1 cellular context compared by ENCODE assay signal in genomic region chr19:53903055-53903680, GRCh38.
TF ChIP-seq lines count a peak whose summit lies in the region.

No MANE protein-coding gene starts in this region.

TF ChIP-seq in endothelial cell of umbilical vein, 7 proteins besides CTCF, POLR2A, EP300 and RAD21:
- TF ChIP-seq FOS (IDR thresholded peaks at IDR 0.05; ENCODE audit: borderline replicate concordance, insufficient read depth, low read length) (no peak), POLR2AphosphoS5 (IDR thresholded peaks at IDR 0.05; ENCODE audit: insufficient read depth, low read depth, low read length) (no peak), JUN (IDR thresholded peaks at IDR 0.05; ENCODE audit: borderline replicate concordance, insufficient read depth, insufficient read length, low read depth) (no peak), MAX (IDR thresholded peaks at IDR 0.05; ENCODE audit: insufficient read depth, insufficient read length) (no peak), GATA2 (IDR thresholded peaks at IDR 0.05; ENCODE audit: insufficient read depth, insufficient read length, low read depth, low read length) (no peak), EZH2 (IDR thresholded peaks at IDR 0.05; ENCODE audit: borderline replicate concordance, low read depth, low read length, severe bottlenecking) (no peak), MYC (IDR thresholded peaks at IDR 0.05; ENCODE audit: low read depth, low read length) (no peak)
